ENCODE assay signal across 8 cellular contexts in genomic region chr12:47964102-47964723, GRCh38.
A peak's percentile ranks its signal among the peaks of the same experiment; 100 is the strongest.
DNase-seq lines count a peak whose midpoint lies in the region; ATAC-seq lines count a peak whose summit lies in the region.

No MANE protein-coding gene starts in this region.

- H3K27me3 Mint-ChIP-seq in activated naive CD4-positive, alpha-beta T cell treated with anti-CD3 and anti-CD28 coated beads, Interleukin-2, amount 10 ng/mL, durations not matched to agents 7 days and 5 days: peaks cover 42% of the 10 kb centered on the region

- in situ Hi-C loops in KBM-7 (cut with MboI; ENCODE audit: low pct_unique_long_range_greater_than_20kb, low sequenced_read_pairs): no loop called here

- H3K4me3 ChIP-seq in iPS-18c (ENCODE audit: insufficient read depth, low read depth, low read length): peak overlapping the region; percentile 56; the same call in 1 of the 2 replicates

- peaks cover 40% of the 10 kb centered on the region for H3K4me1 Mint-ChIP-seq in activated naive CD4-positive, alpha-beta T cell treated with anti-CD3 and anti-CD28 coated beads, Interleukin-2, amount 10 ng/mL, durations not matched to agents 7 days and 5 days

- DNase-seq in EH (ENCODE audit: low read depth) (peak; percentile 26), KBM-7 (peak; percentile 8), foreskin melanocyte (no peak), epidermal melanocyte (ENCODE audit: insufficient read length, low spot score) (no peak)
- peak; percentile 31 for DNase-seq in activated naive CD4-positive, alpha-beta T cell treated with anti-CD3 and anti-CD28 coated beads, Interleukin-2, amount 10 ng/mL, durations not matched to agents 7 days and 5 days
- peak; percentile 12 for DNase-seq in stimulated activated CD4-positive, alpha-beta T cell treated with anti-CD3 and anti-CD28 coated beads, Interleukin-1b, Interleukin-23, amount 100 ng/mL, for 48 hours

- CTCF ChIA-PET in activated naive CD4-positive, alpha-beta T cell treated with anti-CD3 and anti-CD28 coated beads, Interleukin-2, amount 10 ng/mL, durations not matched to agents 7 days and 5 days (lab: Charles Lee): interaction anchor here (0.7 to 3.4 kb wide), 11 partner anchors 11 to 654 kb away, joined by 3 to 22 read pairs (median 3); partner anchors contain the start of gene ENDOU

- H3K9me3 Mint-ChIP-seq in activated naive CD4-positive, alpha-beta T cell treated with anti-CD3 and anti-CD28 coated beads, Interleukin-2, amount 10 ng/mL, durations not matched to agents 7 days and 5 days: peaks cover 6% of the 10 kb centered on the region

- peaks cover 48% of the 10 kb centered on the region for H3K36me3 Mint-ChIP-seq in activated naive CD4-positive, alpha-beta T cell treated with anti-CD3 and anti-CD28 coated beads, Interleukin-2, amount 10 ng/mL, durations not matched to agents 7 days and 5 days

- ATAC-seq in HG03442 (IDR thresholded peaks at IDR 0.05; ENCODE audit: unreplicated experiment): no peak

- peaks cover 2% of the 10 kb centered on the region for H3K9me3 ChIP-seq in iPS-18c (ENCODE audit: control insufficient read depth, insufficient read depth, low read length)

- H3K4me3 Mint-ChIP-seq in activated naive CD4-positive, alpha-beta T cell treated with anti-CD3 and anti-CD28 coated beads, Interleukin-2, amount 10 ng/mL, durations not matched to agents 7 days and 5 days: peak overlapping the region; percentile 98

- H3K27ac Mint-ChIP-seq in activated naive CD4-positive, alpha-beta T cell treated with anti-CD3 and anti-CD28 coated beads, Interleukin-2, amount 10 ng/mL, durations not matched to agents 7 days and 5 days: no peak overlapping the region

Comparison
In these comparisons a context has a peak if more than half of its experiments do, and no peak if none do; other contexts are left out.
1. DNase-seq: peak in EH (single experiment), KBM-7 (single experiment), activated naive CD4-positive, alpha-beta T cell treated with anti-CD3 and anti-CD28 coated beads, Interleukin-2, amount 10 ng/mL, durations not matched to agents 7 days and 5 days (single experiment) and stimulated activated CD4-positive, alpha-beta T cell treated with anti-CD3 and anti-CD28 coated beads, Interleukin-1b, Interleukin-23, amount 100 ng/mL, for 48 hours (single experiment); none in foreskin melanocyte (single experiment) and epidermal melanocyte (single experiment).